In genomic region chr6:15245361-15246216, GRCh38 we compare ENCODE assay signal across 8 cellular contexts. TPM values are rescaled to one million over a fixed set of nuclear protein-coding genes. Genes with fewer than 3 reads are reported as not detected.
DNase-seq lines count a peak whose midpoint lies in the region; ATAC-seq, FAIRE-seq and TF ChIP-seq lines count a peak whose summit lies in the region.

Gene JARID2, plus strand, starts transcription at chr6:15246069. Its CDS starts 471 bp downstream, at chr6:15246540.

- peak; percentile 62 for ATAC-seq in HG03432 (IDR thresholded peaks at IDR 0.05; ENCODE audit: unreplicated experiment)

- peaks cover 0 to 13% of the 10 kb centered on the region in 2 donors for H3K4me1 ChIP-seq in kidney (ENCODE audit: control insufficient read depth in 1 of 2, insufficient read depth in 1 of 2, low read depth in 1 of 2, low read length in 2 of 2)

- TF ChIP-seq POLR2A in GM19193 (IDR thresholded peaks at IDR 0.05; ENCODE audit: extremely low read depth, insufficient read depth, insufficient read length): peak; percentile 55

- DNase-seq in Ammon's horn (ENCODE audit: low spot score) (peak; percentile 99), NCI-H510A (lab: John Stamatoyannopoulos, UW) (peak; percentile 89), cerebellar nuclear complex (lab: John Stamatoyannopoulos, UW) (peak; percentile 87 to 88), kidney (peak; percentile 99)
- peak; percentile 86 for DNase-seq in activated CD4-positive, alpha-beta T cell treated with anti-CD3 and anti-CD28 coated beads for 1 hour
- DNase-seq in stimulated activated CD4-positive, alpha-beta T cell treated with anti-CD3 and anti-CD28 coated beads, Interleukin-15, amount 100 ng/mL, for 1 hour (ENCODE audit: low read depth in 1 of 2, low spot score in 1 of 2): peak; percentile 85 to 88

- H3K4me3 ChIP-seq in kidney (ENCODE audit: low read length in 2 of 2): peak within 1 kb of the TSS; percentile 85 to 96

- peak; percentile 15 for FAIRE-seq in kidney (lab: Jason Lieb, UNC)

- intact Hi-C loops in kidney (cut with DNase I): no loop called here

- TF ChIP-seq CTCF in kidney (IDR thresholded peaks at IDR 0.05; ENCODE audit: borderline replicate concordance, extremely low read depth, insufficient read depth): peak; percentile 8

- peak within 1 kb of the TSS; percentile 80 to 90 for H3K9ac ChIP-seq in kidney (ENCODE audit: low read length in 2 of 2)

- H3K36me3 ChIP-seq in kidney (ENCODE audit: control insufficient read depth in 1 of 2, insufficient read depth in 2 of 2, low read length in 2 of 2): no peaks in the 10 kb centered on the region

- no peaks in the 10 kb centered on the region for H3K9me3 ChIP-seq in kidney (ENCODE audit: control insufficient read depth in 1 of 2, low read length in 2 of 2)

- H3K27ac ChIP-seq in kidney (ENCODE audit: low read depth in 2 of 2, low read length in 2 of 2): peak within 1 kb of the TSS; percentile 86 to 95

RNA-seq across cellular contexts. Expression of gene JARID2, which starts in this region (rescaled TPM):
- total RNA-seq in kidney: 12.3 TPM
- polyA plus RNA-seq in kidney (ENCODE audit: insufficient read depth, low read depth, low replicate concordance): 1.8 TPM

Comparison
In these comparisons a context has a peak if more than half of its experiments do, and no peak if none do; other contexts are left out.
1. Peak in every context shown above with its lines: DNase-seq, ATAC-seq, H3K4me3 ChIP-seq and H3K27ac ChIP-seq.